ENCODE assay signal across 18 cellular contexts in genomic region chr18:446941-447560, GRCh38. TPM values are rescaled to one million over a fixed set of nuclear protein-coding genes. Genes with fewer than 3 reads are reported as not detected.
DNase-seq lines count a peak whose midpoint lies in the region; ATAC-seq, FAIRE-seq and TF ChIP-seq lines count a peak whose summit lies in the region.
"Had no signal": no experiment of that assay in that cellular context is flagged by ENCODE, and none has a peak within 500 bp of the region (broad histone marks: within the 10 kb centered on the region; RNA-seq: fewer than 3 reads in every experiment).

No MANE protein-coding gene starts in this region.

- H2BK20ac ChIP-seq in H1 (ENCODE audit: low read length) = no peak overlapping the region

- H2BK120ac ChIP-seq in H1 (replicated peaks; ENCODE audit: low read depth, low read length) = no peak overlapping the region

- TF ChIP-seq RAD21 in H1 (IDR thresholded peaks at IDR 0.05 in 1 of 2, conservative IDR thresholded peaks at IDR 0.05 in 1 of 2; ENCODE audit: low read depth in 2 of 2, low read length in 2 of 2) = no peak

- no peaks in the 10 kb centered on the region for H3K79me2 ChIP-seq in H1 (ENCODE audit: control insufficient read depth in 1 of 2, insufficient read depth in 2 of 2, low read length in 2 of 2)

- TF ChIP-seq POLR2A in H1 (IDR thresholded peaks at IDR 0.05; ENCODE audit: control extremely low read depth in 1 of 2, low read depth in 2 of 2, low read length in 2 of 2) = no peak

- no peak for FAIRE-seq in H1 (lab: Jason Lieb, UNC)
- FAIRE-seq: bronchial epithelial cell, RCC 7860 had no signal

- intact Hi-C loops in Right ventricle myocardium inferior (cut with DNase I) = no loop called here

- CTCF ChIA-PET in H1 (lab: Charles Lee; ENCODE audit: partially characterized antibody) = interaction anchor here (1.0 kb wide), 1 partner anchor 13 kb away, joined by 3 read pairs; no protein-coding TSS in a partner anchor

- H3K14ac ChIP-seq in H1 (ENCODE audit: insufficient read length) = no peak overlapping the region

- 0 out of 2 replicates have a peak overlapping the region, but pooled peaks have one; percentile 19 for H2AFZ ChIP-seq in H1 (ENCODE audit: low read length)

- H2AK5ac ChIP-seq in H1 (ENCODE audit: low read depth, low read length) = no peak overlapping the region

- H3K4me1 ChIP-seq in right atrium auricular region (peaks cover 0 to 10% of the 10 kb centered on the region in 2 donors), H1 (replicated peaks in 1 of 4; ENCODE audit: control insufficient read depth in 3 of 4, insufficient read depth in 4 of 4, low read length in 3 of 4) (no peaks in the 10 kb centered on the region)

- H3K18ac ChIP-seq in H1 (ENCODE audit: extremely low read depth, low read length) = no peak overlapping the region

- H4K5ac ChIP-seq in H1 (ENCODE audit: insufficient read length, low read depth, low read length) = no peak overlapping the region

- H3K23ac ChIP-seq in H1 (ENCODE audit: insufficient read length) = no peak overlapping the region

- H3K4ac ChIP-seq in H1 (replicated peaks; ENCODE audit: insufficient read length, low read depth, low read length) = no peak overlapping the region

- no peak for TF ChIP-seq EP300 in H1 (IDR thresholded peaks at IDR 0.05; ENCODE audit: borderline replicate concordance in 1 of 2, low read depth in 2 of 2, low read length in 2 of 2)

- no peak overlapping the region for H3K56ac ChIP-seq in H1 (replicated peaks; ENCODE audit: insufficient read length, low read depth, low read length)

- H3K27me3 ChIP-seq in right atrium auricular region = no peaks in the 10 kb centered on the region
- H3K27me3 ChIP-seq in H1 (replicated peaks in 1 of 4; ENCODE audit: control insufficient read depth in 3 of 4, extremely low read depth in 1 of 4, insufficient read depth in 3 of 4, low read length in 3 of 4) = no peaks in the 10 kb centered on the region

- no peaks in the 10 kb centered on the region for H3K23me2 ChIP-seq in H1 (ENCODE audit: low read depth, low read length)

- H2BK15ac ChIP-seq in H1 (ENCODE audit: low read length) = no peak overlapping the region

- H3K79me1 ChIP-seq in H1 (ENCODE audit: low read depth, low read length) = no peaks in the 10 kb centered on the region

- no peaks in the 10 kb centered on the region for H3K36me3 ChIP-seq in right atrium auricular region
- H3K36me3 ChIP-seq in H1 (ENCODE audit: control insufficient read depth in 2 of 4, insufficient read depth in 4 of 4, low read length in 3 of 4) = no peaks in the 10 kb centered on the region

- no peak for TF ChIP-seq CTCF in right atrium auricular region (IDR thresholded peaks at IDR 0.05)
- TF ChIP-seq CTCF in H1 (IDR thresholded peaks at IDR 0.05; ENCODE audit: control extremely low read depth in 1 of 3, insufficient read depth in 1 of 3, low read depth in 1 of 3, low read length in 3 of 3) = no peak

- WGBS in H1 (ENCODE audit: extremely low coverage in 1 of 2, insufficient coverage in 1 of 2, insufficient read length in 1 of 2, insufficient replicate concordance in 2 of 2, low coverage in 1 of 2, low lambda C conversion rate in 2 of 2, missing lambda C conversion rate in 1 of 2), 2 experiments = 82% methylated on average over 5 of the region's 5 CpGs; no CpG with 5 or more reads in 1 of the 2 experiments

- POLR2A ChIA-PET in H1 (lab: Charles Lee; ENCODE audit: partially characterized antibody) = no interaction called here

- ATAC-seq in Right ventricle myocardium inferior (peak; percentile 54), left lobe of liver (peak; percentile 44), GM21526 (IDR thresholded peaks at IDR 0.05; ENCODE audit: low FRiP score, unreplicated experiment) (no peak)

- peaks cover 0 to 17% of the 10 kb centered on the region in 2 donors for H3K9me3 ChIP-seq in right atrium auricular region
- peaks cover under 1 to 3% of the 10 kb centered on the region in 2 experiments; a peak in 3 of 4 replicates for H3K9me3 ChIP-seq in H1 (ENCODE audit: insufficient read depth in 2 of 2, low read depth in 1 of 2, low read length in 1 of 2)

- DNase-seq in Right ventricle myocardium inferior (ENCODE audit: missing footprints) (no peak), right atrium auricular region (ENCODE audit: low spot score) (no peak), H1 (ENCODE audit: low read depth in 1 of 2, low spot score in 2 of 2) (no peak), left lobe of liver (ENCODE audit: low spot score) (no peak), amygdala (lab: John Stamatoyannopoulos, UW) (no peak), inferior parietal cortex (ENCODE audit: extremely low spot score) (no peak), glomerular visceral epithelial cell (ENCODE audit: extremely low spot score) (no peak)
- DNase-seq: activated CD4-positive, CD25-positive, alpha-beta regulatory T cell treated with anti-CD3 and anti-CD28 coated beads, Interleukin-2, amount 50 U/mL, for 72 hours; activated naive CD4-positive, alpha-beta T cell treated with anti-CD3 and anti-CD28 coated beads for 36 hours; GF-D8; Karpas-422; NCI-H1694 treated with DMSO at 0.1 percent for 48 hours; NCI-H524; substantia nigra had no signal

- H2BK5ac ChIP-seq in H1 (ENCODE audit: low read depth, low read length) = no peak overlapping the region

- H4K8ac ChIP-seq in H1 (ENCODE audit: extremely low read depth, insufficient read depth, low read length) = no peak overlapping the region

- no peak overlapping the region for H3K4me3 ChIP-seq in right atrium auricular region
- no peak overlapping the region for H3K4me3 ChIP-seq in H1 (ENCODE audit: extremely low read depth in 1 of 4, insufficient read depth in 2 of 4, low read depth in 3 of 4, low read length in 4 of 4)

- no peak overlapping the region for H3K9ac ChIP-seq in H1 (replicated peaks in 1 of 4; ENCODE audit: extremely low read depth in 1 of 4, low read depth in 3 of 4, low read length in 3 of 4)

- no peak overlapping the region for H3K4me2 ChIP-seq in H1 (ENCODE audit: insufficient read depth in 1 of 2, low read depth in 2 of 2, low read length in 2 of 2)

- H3K27ac ChIP-seq in right atrium auricular region (no peak overlapping the region), H1 (ENCODE audit: low read depth, low read length) (no peak overlapping the region)

- H4K91ac ChIP-seq in H1 (replicated peaks; ENCODE audit: insufficient read length, low read length) = no peak overlapping the region

- H2BK12ac ChIP-seq in H1 (ENCODE audit: low read depth, low read length) = no peak overlapping the region

- H4K20me1 ChIP-seq in H1 (replicated peaks in 1 of 2; ENCODE audit: control insufficient read depth in 1 of 2, insufficient read depth in 2 of 2, low read length in 2 of 2) = no peaks in the 10 kb centered on the region

TF ChIP-seq in H1, 55 proteins besides CTCF, POLR2A, EP300 and RAD21:
- TF ChIP-seq GTF2F1 (IDR thresholded peaks at IDR 0.05; ENCODE audit: borderline replicate concordance, low read depth, low read length) (no peak), SIRT6 (IDR thresholded peaks at IDR 0.05; ENCODE audit: low read length) (no peak), CBX8 (IDR thresholded peaks at IDR 0.05; ENCODE audit: borderline replicate concordance, low read depth, low read length) (no peak), EGR1 (IDR thresholded peaks at IDR 0.05; ENCODE audit: borderline replicate concordance, low read depth, low read length) (no peak), SIX5 (IDR thresholded peaks at IDR 0.05; ENCODE audit: low read depth, low read length) (no peak), SUZ12 (IDR thresholded peaks at IDR 0.05; ENCODE audit: low read length) (no peak), BCL11A (IDR thresholded peaks at IDR 0.05; ENCODE audit: low read depth in 2 of 2, low read length in 2 of 2) (no peak), EZH2 (IDR thresholded peaks at IDR 0.05; ENCODE audit: low read depth, low read length, severe bottlenecking) (no peak), CREB1 (IDR thresholded peaks at IDR 0.05) (no peak), SP2 (IDR thresholded peaks at IDR 0.05; ENCODE audit: low read length) (no peak)

RNA-seq across cellular contexts. Expression of gene COLEC12, which starts 53.5 kb away (rescaled TPM):
- 9.9 TPM for total RNA-seq in Right ventricle myocardium inferior
- total RNA-seq in right atrium auricular region = 10 to 100 TPM; 10.9 to 15.3 TPM
- 2.2 and 2.3 TPM in 2 replicates for total RNA-seq in H1 (2021; fragmentation: NEBNext Ultra II Directional; extraction: Animal tissue kit (Norgen Biotek cat#: 25700))
- 0.44 and 0.47 TPM in 2 replicates for polyA plus RNA-seq in H1 (2011; rRNA removed)
- polyA plus RNA-seq in H1 (2011; cell fraction: cytosol; rRNA removed) = 0.72 TPM
- polyA plus RNA-seq in H1 (2011; cell fraction: nucleus; rRNA removed) = 0.78 TPM
- 0.64 to 0.81 TPM (median 0.78 TPM) in 4 replicates for polyA plus RNA-seq in H1 (2012, experiment 1 of 2)
- 0.22 TPM for polyA plus RNA-seq in H1 (2012, experiment 2 of 2)
- 1.8 TPM for polyA plus RNA-seq in H1 (2013, experiment 1 of 2)
- polyA plus RNA-seq in H1 (2013, experiment 2 of 2) = 2.3 TPM
- polyA minus RNA-seq in H1 (2011; rRNA and poly(A)+ RNA removed) = 0.85 and 0.88 TPM in 2 replicates
- 0.44 TPM for polyA minus RNA-seq in H1 (2011; cell fraction: cytosol; rRNA and poly(A)+ RNA removed)
- polyA minus RNA-seq in H1 (2011; cell fraction: nucleus; rRNA and poly(A)+ RNA removed) = 0.90 TPM
- total RNA-seq in left lobe of liver = 0.08 TPM
- total RNA-seq: activated naive CD4-positive, alpha-beta T cell treated with anti-CD3 and anti-CD28 coated beads for 36 hours; T-helper 1 cell treated with Interleukin-12 subunit alpha and Interleukin-12 subunit beta and Interleukin-4 antibody, amounts not matched to agents 30 ng/mL and 1 ng/mL, for 36 hours had no signal
